Comparison of ENCODE assay signal across 15 cellular contexts in the genomic region with DNA sequence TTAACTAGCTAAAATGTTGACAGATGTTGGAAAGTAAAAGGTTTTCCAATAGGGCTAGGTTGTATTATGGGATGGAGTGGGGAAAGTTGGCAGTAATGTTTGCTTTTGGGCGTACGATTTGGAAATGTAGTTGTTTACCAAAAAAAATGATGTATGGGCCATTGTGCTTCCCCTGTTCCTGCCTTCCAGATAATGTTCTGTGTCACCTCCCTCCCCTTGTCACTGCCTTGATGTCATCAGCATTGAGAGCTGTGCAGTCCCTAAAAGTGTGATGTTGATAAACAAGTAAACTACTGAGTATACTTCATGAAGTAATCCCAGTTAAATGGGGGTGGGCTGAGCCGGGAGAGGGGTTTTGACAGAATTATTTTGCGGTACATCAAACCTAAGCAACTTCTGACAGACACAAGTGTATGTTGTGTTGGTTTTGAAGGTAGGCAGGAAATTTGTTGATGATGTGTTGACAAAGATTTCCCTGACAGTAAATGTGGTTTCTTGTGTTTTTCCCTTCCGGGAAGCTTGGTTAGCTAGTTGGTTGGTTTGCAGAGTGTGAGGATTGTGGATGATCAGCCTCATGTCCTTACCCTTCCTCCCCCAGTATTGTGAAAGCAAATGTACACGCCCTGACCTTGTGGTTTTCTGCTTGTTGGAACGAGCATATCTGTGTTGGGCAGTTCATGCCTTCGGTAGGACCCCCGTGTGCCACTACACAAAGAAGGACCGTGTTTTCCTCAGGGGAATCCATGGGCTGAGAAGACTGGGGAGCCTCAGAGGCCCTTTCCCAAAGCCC.
DNase-seq lines count a peak whose midpoint lies in the region; ATAC-seq and TF ChIP-seq lines count a peak whose summit lies in the region.
"Had no signal": no experiment of that assay in that cellular context is flagged by ENCODE, and none has a peak within 500 bp of the region (broad histone marks: within the 10 kb centered on the region; RNA-seq: fewer than 3 reads in every experiment).

No MANE protein-coding gene starts in this region.

- H3K4me3 Mint-ChIP-seq in T-helper 1 cell treated with Interleukin-12 subunit alpha and Interleukin-12 subunit beta and Interleukin-4 antibody, amounts not matched to agents 30 μg/mL and 1 μg/mL, for 36 hours: peak overlapping the region; percentile 19
- H3K4me3 Mint-ChIP-seq in endodermal cell: no peak overlapping the region
- H3K4me3 Mint-ChIP-seq: brain; stimulated activated naive B cell treated with anti-CD40 and anti-IgM and Interleukin-4, amounts not matched to agents 10 μg/mL and 1 μg/mL and 100 μg/mL, for 72 hours had no signal

- H3K4me1 ChIP-seq in heart right ventricle (peaks cover 0 to 26% (median 14%) of the 10 kb centered on the region in 9 donors), endodermal cell (ENCODE audit: control insufficient read depth, insufficient read depth, low read length) (no peaks in the 10 kb centered on the region), thyroid gland (peaks cover 64 to 69% of the 10 kb centered on the region in 2 donors), gastroesophageal sphincter (peaks cover 0 to 19% (median 0%) of the 10 kb centered on the region in 3 donors)

- H3K27ac ChIP-seq in heart right ventricle (peak overlapping the region in 1 of 10 donors; percentile 6), endodermal cell (ENCODE audit: low read depth, low read length) (no peak overlapping the region), thyroid gland (peak overlapping the region; percentile 43 to 95 (median 91)), gastroesophageal sphincter (no peak overlapping the region)
- H3K27ac ChIP-seq: SJSA1 had no signal

- H3K36me3 ChIP-seq in heart right ventricle: peaks cover 0 to 95% (median 61%) of the 10 kb centered on the region in 9 donors
- peaks cover 96% of the 10 kb centered on the region for H3K36me3 ChIP-seq in endodermal cell (ENCODE audit: control insufficient read depth, insufficient read depth, low read length)
- H3K36me3 ChIP-seq in thyroid gland: peaks cover 0 to 7% of the 10 kb centered on the region in 2 donors
- peaks cover 0 to 88% of the 10 kb centered on the region in 2 donors for H3K36me3 ChIP-seq in gastroesophageal sphincter

- H3K36me3 Mint-ChIP-seq in T-helper 1 cell treated with Interleukin-12 subunit alpha and Interleukin-12 subunit beta and Interleukin-4 antibody, amounts not matched to agents 30 μg/mL and 1 μg/mL, for 36 hours (ENCODE audit: low read depth): peaks cover 28% of the 10 kb centered on the region
- peaks cover 69% of the 10 kb centered on the region for H3K36me3 Mint-ChIP-seq in endodermal cell (ENCODE audit: low read depth)

- H3K9me3 ChIP-seq in heart right ventricle (no peaks in the 10 kb centered on the region), endodermal cell (ENCODE audit: control insufficient read depth, low read length) (no peaks in the 10 kb centered on the region), thyroid gland (no peaks in the 10 kb centered on the region), gastroesophageal sphincter (no peaks in the 10 kb centered on the region)
- H3K9me3 ChIP-seq: SJSA1 had no signal

- TF ChIP-seq POLR2A in thyroid gland (IDR thresholded peaks at IDR 0.05): no peak
- TF ChIP-seq POLR2A in gastroesophageal sphincter (IDR thresholded peaks at IDR 0.05): no peak

- intact Hi-C loops in Right ventricle myocardium superior (cut with DNase I): no loop called here
- intact Hi-C loops in heart right ventricle (cut with DNase I): no loop called here
- intact Hi-C loops in thyroid gland (cut with DNase I): no loop called here

- H3K27me3 ChIP-seq in heart right ventricle (no peaks in the 10 kb centered on the region), endodermal cell (ENCODE audit: control insufficient read depth, insufficient read depth, low read length, poor library complexity, severe bottlenecking) (no peaks in the 10 kb centered on the region), thyroid gland (no peaks in the 10 kb centered on the region), gastroesophageal sphincter (no peaks in the 10 kb centered on the region)
- H3K27me3 ChIP-seq: SJSA1 had no signal

- no peak for TF ChIP-seq CTCF in heart right ventricle (IDR thresholded peaks at IDR 0.05)
- no peak for TF ChIP-seq CTCF in endodermal cell (conservative IDR thresholded peaks at IDR 0.05)
- TF ChIP-seq CTCF in thyroid gland (IDR thresholded peaks at IDR 0.05): no peak
- TF ChIP-seq CTCF in gastroesophageal sphincter (IDR thresholded peaks at IDR 0.05): no peak

- no peaks in the 10 kb centered on the region for H3K27me3 Mint-ChIP-seq in T-helper 1 cell treated with Interleukin-12 subunit alpha and Interleukin-12 subunit beta and Interleukin-4 antibody, amounts not matched to agents 30 μg/mL and 1 μg/mL, for 36 hours (ENCODE audit: low read depth)
- no peaks in the 10 kb centered on the region for H3K27me3 Mint-ChIP-seq in endodermal cell (ENCODE audit: insufficient read depth)
- H3K27me3 Mint-ChIP-seq: stimulated activated naive B cell treated with anti-CD40 and anti-IgM and Interleukin-4, amounts not matched to agents 10 μg/mL and 1 μg/mL and 100 μg/mL, for 72 hours had no signal

- H3K27ac Mint-ChIP-seq in T-helper 1 cell treated with Interleukin-12 subunit alpha and Interleukin-12 subunit beta and Interleukin-4 antibody, amounts not matched to agents 30 μg/mL and 1 μg/mL, for 36 hours: peak overlapping the region; percentile 83
- H3K27ac Mint-ChIP-seq in endodermal cell: peak overlapping the region; percentile 58
- H3K27ac Mint-ChIP-seq: brain; stimulated activated naive B cell treated with anti-CD40 and anti-IgM and Interleukin-4, amounts not matched to agents 10 μg/mL and 1 μg/mL and 100 μg/mL, for 72 hours had no signal

- no peak for TF ChIP-seq EP300 in gastroesophageal sphincter (IDR thresholded peaks at IDR 0.05)

- WGBS in heart right ventricle, 2 donors: 80 to 85% methylated on average over 10 of the region's 10 CpGs
- WGBS in endodermal cell (ENCODE audit: insufficient coverage in 1 of 2, insufficient read length in 1 of 2), 2 experiments: 91% methylated on average over 6 to 10 of the region's 10 CpGs
- 77 to 93% methylated on average over 10 of the region's 10 CpGs for WGBS in thyroid gland, 2 donors
- 69 to 78% methylated on average over 5 to 8 of the region's 10 CpGs for WGBS in gastroesophageal sphincter (ENCODE audit: low coverage in 1 of 2), 2 donors

- H3K9ac ChIP-seq in endodermal cell (ENCODE audit: extremely low read depth, low read length, poor library complexity, severe bottlenecking): no peak overlapping the region

- H3K4me3 ChIP-seq in heart right ventricle (no peak overlapping the region), endodermal cell (ENCODE audit: low read length) (no peak overlapping the region), thyroid gland (replicated peaks in 1 of 3) (no peak overlapping the region), gastroesophageal sphincter (no peak overlapping the region)
- H3K4me3 ChIP-seq: SJSA1 had no signal

- H3K4me1 Mint-ChIP-seq in T-helper 1 cell treated with Interleukin-12 subunit alpha and Interleukin-12 subunit beta and Interleukin-4 antibody, amounts not matched to agents 30 μg/mL and 1 μg/mL, for 36 hours (ENCODE audit: low read depth): peaks cover 26% of the 10 kb centered on the region
- H3K4me1 Mint-ChIP-seq in endodermal cell: no peaks in the 10 kb centered on the region
- H3K4me1 Mint-ChIP-seq: brain had no signal

- ATAC-seq in Right ventricle myocardium superior (ENCODE audit: poor library complexity) (peak; percentile 32), heart right ventricle (no peak), gastroesophageal sphincter (no peak)
- ATAC-seq: stimulated activated naive B cell treated with anti-CD40 and anti-IgM and Interleukin-4, amounts not matched to agents 10 μg/mL and 1 μg/mL and 100 μg/mL, for 72 hours had no signal

- peaks cover 3% of the 10 kb centered on the region for H3K9me3 Mint-ChIP-seq in T-helper 1 cell treated with Interleukin-12 subunit alpha and Interleukin-12 subunit beta and Interleukin-4 antibody, amounts not matched to agents 30 μg/mL and 1 μg/mL, for 36 hours
- H3K9me3 Mint-ChIP-seq in endodermal cell: no peaks in the 10 kb centered on the region
- H3K9me3 Mint-ChIP-seq: brain; stimulated activated naive B cell treated with anti-CD40 and anti-IgM and Interleukin-4, amounts not matched to agents 10 μg/mL and 1 μg/mL and 100 μg/mL, for 72 hours had no signal

- DNase-seq in Right ventricle myocardium superior: no peak
- no peak for DNase-seq in heart right ventricle
- no peak for DNase-seq in endodermal cell
- no peak for DNase-seq in thyroid gland
- DNase-seq in DMS53 treated with DMSO at 0.1 percent for 48 hours (lab: John Stamatoyannopoulos, UW; ENCODE audit: unreplicated experiment): no peak
- no peak for DNase-seq in NCI-H526 (lab: John Stamatoyannopoulos, UW)
- DNase-seq: activated naive CD4-positive, alpha-beta T cell; COR-L47; GF-D8; NCI-H1417; stimulated activated naive B cell treated with anti-CD40 and anti-IgM and Interleukin-4, amounts not matched to agents 10 μg/mL and 1 μg/mL and 100 μg/mL, for 72 hours had no signal

Comparison
In these comparisons a context has a peak if more than half of its experiments do, and no peak if none do; other contexts are left out.
1. H3K27ac ChIP-seq: peak in thyroid gland (3 of 3); none in endodermal cell (single experiment) and gastroesophageal sphincter (0 of 4).